Comparison of ENCODE assay signal across 1 cellular context in the genomic region with DNA sequence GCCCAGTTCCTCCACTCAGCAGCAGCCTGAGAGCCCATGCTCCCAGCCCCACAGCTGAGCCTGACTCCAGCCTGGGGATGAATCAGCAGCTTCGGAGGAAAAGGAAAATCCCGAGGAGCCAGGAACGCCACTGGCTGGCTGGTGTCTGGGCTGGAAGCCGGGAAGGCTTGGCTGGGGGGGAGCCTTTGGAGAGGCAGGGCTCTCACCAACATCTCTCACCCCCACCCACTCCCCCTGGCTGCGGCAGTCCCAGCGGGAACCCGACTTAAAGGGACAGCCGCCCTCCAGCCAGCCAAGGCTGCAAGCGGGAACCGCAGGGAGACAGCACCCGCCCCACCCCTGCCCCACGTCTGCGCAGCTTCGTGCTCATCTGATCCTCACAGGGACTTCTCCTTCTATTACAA.
TF ChIP-seq lines count a peak whose summit lies in the region.

No MANE protein-coding gene starts in this region.

TF ChIP-seq in GM23338, 12 proteins besides CTCF, POLR2A, EP300 and RAD21 (continued from another document):
- TF ChIP-seq ZNF462 (CRISPR knock-in tag; IDR thresholded peaks at IDR 0.05) = no peak
- TF ChIP-seq EZH2phosphoT487 (IDR thresholded peaks at IDR 0.05; ENCODE audit: unreplicated experiment) = no peak
- no peak for TF ChIP-seq JUNB (IDR thresholded peaks at IDR 0.05; ENCODE audit: unreplicated experiment)
